ENCODE assay signal across 12 cellular contexts in genomic region chr22:40709752-40710413, GRCh38. TPM values are rescaled to one million over a fixed set of nuclear protein-coding genes. Genes with fewer than 3 reads are reported as not detected.
DNase-seq lines count a peak whose midpoint lies in the region; TF ChIP-seq lines count a peak whose summit lies in the region.
"Had no signal": no experiment of that assay in that cellular context is flagged by ENCODE, and none has a peak within 500 bp of the region (broad histone marks: within the 10 kb centered on the region; RNA-seq: fewer than 3 reads in every experiment).

No MANE protein-coding gene starts in this region.

- peak in 1 of 2 donors; percentile 25 for TF ChIP-seq POLR2A in adrenal gland (IDR thresholded peaks at IDR 0.05)
- TF ChIP-seq POLR2A in testis (IDR thresholded peaks at IDR 0.05) = no peak

- no peak for TF ChIP-seq CTCF in adrenal gland (IDR thresholded peaks at IDR 0.05)
- no peak for TF ChIP-seq CTCF in testis (IDR thresholded peaks at IDR 0.05)

- H3K27me3 ChIP-seq in adrenal gland (no peaks in the 10 kb centered on the region), testis (no peaks in the 10 kb centered on the region)
- H3K27me3 ChIP-seq: gastrocnemius medialis, SJSA1 had no signal

- H3K4me3 ChIP-seq in adrenal gland (no peak overlapping the region), testis (no peak overlapping the region)
- H3K4me3 ChIP-seq: gastrocnemius medialis, SJSA1 had no signal

- H3K36me3 ChIP-seq in adrenal gland (replicated peaks in 1 of 2) (no peaks in the 10 kb centered on the region), testis (ENCODE audit: low read depth, missing control alignments) (no peaks in the 10 kb centered on the region)
- H3K36me3 ChIP-seq: gastrocnemius medialis, SJSA1 had no signal

- 32 to 55% (median 36%) methylated on average over 6 of the region's 6 CpGs for WGBS in adrenal gland, 4 donors
- 43 to 48% methylated on average over 6 of the region's 6 CpGs for WGBS in testis, 2 donors

- intact Hi-C loops in adrenal gland (cut with DNase I) = no loop called here
- intact Hi-C loops in testis (cut with DNase I; ENCODE audit: low total_unique reads) = no loop called here

- DNase-seq in DMS 273 (lab: John Stamatoyannopoulos, UW; ENCODE audit: unreplicated experiment) (peak; percentile 71), DMS 273 treated with DMSO at 0.1 percent for 48 hours (lab: John Stamatoyannopoulos, UW) (no peak), adrenal gland (peak in 6 of 7 donors; percentile 39 to 70 (median 46)), inferior parietal cortex (ENCODE audit: extremely low spot score) (peak; percentile 24), testis (peak; percentile 49), caudate nucleus (lab: John Stamatoyannopoulos, UW) (no peak), NCI-H524 treated with DMSO at 0.1 percent for 48 hours (lab: John Stamatoyannopoulos, UW) (no peak), DMS114 treated with DMSO at 0.1 percent for 48 hours (lab: John Stamatoyannopoulos, UW; ENCODE audit: unreplicated experiment) (no peak)
- DNase-seq: activated gamma-delta T cell treated with Interleukin-2 at 50 U/mL for 16 hours, gastrocnemius medialis had no signal

- no peaks in the 10 kb centered on the region for H3K9me3 ChIP-seq in adrenal gland (replicated peaks in 1 of 3)
- H3K9me3 ChIP-seq in testis = no peaks in the 10 kb centered on the region
- H3K9me3 ChIP-seq: gastrocnemius medialis had no signal

- H3K4me1 ChIP-seq in adrenal gland (replicated peaks in 1 of 2) (peaks cover 19 to 40% of the 10 kb centered on the region in 2 donors), testis (peaks cover 23% of the 10 kb centered on the region)
- H3K4me1 ChIP-seq: gastrocnemius medialis had no signal

- peak overlapping the region in 3 of 5 donors; percentile 55 to 88 (median 78) for H3K27ac ChIP-seq in adrenal gland
- peak overlapping the region in 1 of 2 donors; percentile 55 for H3K27ac ChIP-seq in testis
- H3K27ac ChIP-seq in caudate nucleus (ENCODE audit: low read depth, low read length) = no peak overlapping the region
- H3K27ac ChIP-seq: 22Rv1, gastrocnemius medialis, SJSA1 had no signal

RNA-seq across cellular contexts. Expression of gene MCHR1, which starts 30.6 kb away (rescaled TPM):
- 1 to 10 TPM in 1 of 8 donors, under 1 TPM in 5, not detected in 2; 0.11 to 1.7 (median 0.29) TPM for total RNA-seq in adrenal gland
- polyA plus RNA-seq in adrenal gland = under 1 TPM; 0.07 to 0.32 (median 0.24) TPM
- total RNA-seq in testis = under 1 TPM; 0.47 to 0.62 TPM
- polyA plus RNA-seq in testis (ENCODE audit: insufficient read depth, low read depth, low replicate concordance) = 0.42 TPM
- total RNA-seq: SJSA1 had no signal

Comparison
In these comparisons a context has a peak if more than half of its experiments do, and no peak if none do; other contexts are left out.
1. DNase-seq: peak in DMS 273 (single experiment), adrenal gland (6 of 7), inferior parietal cortex (single experiment) and testis (single experiment); none in DMS 273 treated with DMSO at 0.1 percent for 48 hours (single experiment), caudate nucleus (0 of 61), NCI-H524 treated with DMSO at 0.1 percent for 48 hours (single experiment) and DMS114 treated with DMSO at 0.1 percent for 48 hours (single experiment).